ENCODE assay signal across 8 cellular contexts in the genomic region with DNA sequence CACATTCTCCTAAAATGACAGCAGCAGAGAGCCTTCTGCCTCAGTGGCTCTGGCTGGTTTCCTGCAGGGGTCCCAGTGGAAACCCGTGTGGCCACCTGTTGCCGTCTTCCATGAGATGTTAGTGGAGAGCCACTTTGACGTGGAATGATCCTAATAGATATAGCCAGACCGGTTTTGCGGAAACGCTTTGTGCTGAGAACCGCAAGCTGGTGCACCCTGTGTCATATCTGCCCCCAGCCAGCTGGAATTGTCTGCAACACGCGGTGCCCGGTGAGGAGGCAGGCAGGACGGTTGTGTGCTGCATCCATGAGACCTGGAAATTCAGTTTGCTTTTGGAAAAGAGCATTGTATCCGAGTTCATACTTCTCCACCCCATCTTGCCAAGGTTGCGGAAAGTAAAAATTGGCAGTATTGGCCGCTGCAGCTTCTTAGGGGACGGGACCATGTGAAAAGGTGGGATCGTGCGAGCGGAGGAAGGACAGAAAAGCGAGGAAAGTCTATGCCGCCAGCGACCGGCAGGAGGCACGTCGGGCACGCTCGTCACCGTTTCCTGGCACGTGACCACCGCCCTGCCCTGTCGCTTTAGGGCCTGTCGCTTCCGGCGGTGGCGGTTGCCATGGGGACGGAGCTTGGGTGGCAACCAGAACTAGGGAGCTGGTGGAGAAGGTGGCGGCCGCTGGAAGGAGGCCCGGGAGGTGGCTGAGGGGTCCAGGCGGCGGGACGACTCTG. TPM values are rescaled to one million over a fixed set of nuclear protein-coding genes. Genes with fewer than 3 reads are reported as not detected.
DNase-seq lines count a peak whose midpoint lies in the region; ATAC-seq and TF ChIP-seq lines count a peak whose summit lies in the region.

A gene with protein sequence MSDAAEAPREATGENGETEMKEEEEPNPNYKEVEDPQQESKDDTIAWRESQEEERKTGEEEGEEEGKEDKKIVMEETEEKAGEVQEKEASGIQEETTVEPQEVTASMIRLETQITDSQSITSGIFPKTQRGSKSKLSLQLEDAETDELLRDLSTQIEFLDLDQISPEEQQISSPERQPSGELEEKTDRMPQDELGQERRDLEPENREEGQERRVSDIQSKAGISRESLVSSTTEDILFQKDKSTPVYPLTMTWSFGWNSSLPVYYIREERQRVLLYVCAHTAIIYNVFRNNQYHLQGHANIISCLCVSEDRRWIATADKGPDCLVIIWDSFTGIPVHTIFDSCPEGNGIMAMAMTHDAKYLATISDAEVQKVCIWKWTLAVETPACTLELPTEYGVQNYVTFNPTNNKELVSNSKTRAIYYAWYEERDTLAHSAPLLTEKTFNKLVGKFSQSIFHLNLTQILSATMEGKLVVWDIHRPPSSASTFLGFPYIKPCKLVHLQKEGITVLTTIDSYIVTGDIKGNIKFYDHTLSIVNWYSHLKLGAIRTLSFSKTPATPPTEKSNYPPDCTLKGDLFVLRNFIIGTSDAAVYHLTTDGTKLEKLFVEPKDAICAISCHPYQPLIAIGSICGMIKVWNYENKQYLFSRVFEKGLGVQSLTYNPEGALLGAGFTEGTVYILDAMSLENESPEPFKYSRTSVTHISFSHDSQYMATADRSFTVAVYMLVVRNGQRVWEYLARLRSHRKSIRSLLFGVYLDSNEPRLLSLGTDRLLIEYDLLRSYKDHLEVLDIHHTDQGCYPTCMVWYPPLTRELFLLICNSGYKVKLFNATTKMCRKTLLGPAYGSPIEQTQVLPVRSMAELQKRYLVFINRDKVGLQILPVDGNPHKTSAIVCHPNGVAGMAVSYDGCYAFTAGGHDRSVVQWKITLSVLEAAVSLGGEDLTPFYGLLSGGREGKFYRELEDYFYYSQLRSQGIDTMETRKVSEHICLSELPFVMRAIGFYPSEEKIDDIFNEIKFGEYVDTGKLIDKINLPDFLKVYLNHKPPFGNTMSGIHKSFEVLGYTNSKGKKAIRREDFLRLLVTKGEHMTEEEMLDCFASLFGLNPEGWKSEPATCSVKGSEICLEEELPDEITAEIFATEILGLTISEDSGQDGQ (plus strand): TSS at position 643 of the 729 bp plus-strand sequence. CDS start 2,714 bp downstream, outside the sequence.

- no peaks in the 10 kb centered on the region for H3K27me3 ChIP-seq in CD4-positive, CD25-positive, alpha-beta regulatory T cell (ENCODE audit: control insufficient read depth, insufficient read depth, low read length)
- no peaks in the 10 kb centered on the region for H3K27me3 ChIP-seq in Panc1 (ENCODE audit: control insufficient read depth, insufficient read depth, low read length)

- in situ Hi-C loops in Panc1 (cut with HindIII; ENCODE audit: low pct_unique_long_range_greater_than_20kb, low sequenced_read_pairs) = no loop called here

- TF ChIP-seq CTCF in Panc1 (IDR thresholded peaks at IDR 0.05) = peak; percentile 91
- peak; percentile 46 for TF ChIP-seq CTCF in osteocyte (IDR thresholded peaks at IDR 0.05)

- peaks cover 0 to 16% (median 9%) of the 10 kb centered on the region in 4 donors for H3K4me1 Mint-ChIP-seq in CD4-positive, CD25-positive, alpha-beta regulatory T cell
- H3K4me1 Mint-ChIP-seq in osteocyte (ENCODE audit: unreplicated experiment) = peaks cover 2% of the 10 kb centered on the region

- peak; percentile 98 to 99 for ATAC-seq in CD4-positive, CD25-positive, alpha-beta regulatory T cell (ENCODE audit: low read depth in 2 of 2)
- ATAC-seq in GM19438 (IDR thresholded peaks at IDR 0.05; ENCODE audit: low read depth, unreplicated experiment) = peak; percentile 90
- peak; percentile 98 for ATAC-seq in Panc1

- intact Hi-C loops in Panc1 (cut with micrococcal nuclease; ENCODE audit: unreplicated experiment) = no loop called here

- H3K9me3 ChIP-seq in CD4-positive, CD25-positive, alpha-beta regulatory T cell (ENCODE audit: control insufficient read depth in 2 of 2, low read length in 2 of 2) = no peaks in the 10 kb centered on the region
- H3K9me3 ChIP-seq in Panc1 (ENCODE audit: control insufficient read depth, insufficient read depth, low read depth, low read length) = no peaks in the 10 kb centered on the region

- H3K36me3 Mint-ChIP-seq in CD4-positive, CD25-positive, alpha-beta regulatory T cell = peaks cover 8% of the 10 kb centered on the region
- H3K36me3 Mint-ChIP-seq in osteocyte (ENCODE audit: unreplicated experiment) = peaks cover 18% of the 10 kb centered on the region

- no peaks in the 10 kb centered on the region for H3K9me3 Mint-ChIP-seq in CD4-positive, CD25-positive, alpha-beta regulatory T cell
- no peaks in the 10 kb centered on the region for H3K9me3 Mint-ChIP-seq in osteocyte (ENCODE audit: unreplicated experiment)

- CTCF ChIA-PET in Panc1 (lab: Charles Lee) = interaction anchor here (0.6 to 1.4 kb wide), 9 partner anchors 35 to 204 kb away, joined by 3 to 7 read pairs (median 4); no protein-coding TSS in a partner anchor

- H3K27ac ChIP-seq in CD4-positive, CD25-positive, alpha-beta regulatory T cell (ENCODE audit: insufficient read depth, low read length, poor library complexity, severe bottlenecking) = peak within 1 kb of the TSS; percentile 71
- H3K27ac ChIP-seq in Panc1 (ENCODE audit: low read length) (peak within 1 kb of the TSS; percentile 78), temporal lobe (ENCODE audit: low read depth, low read length) (peak within 1 kb of the TSS; percentile 59)

- H3K27me3 Mint-ChIP-seq in CD4-positive, CD25-positive, alpha-beta regulatory T cell = no peaks in the 10 kb centered on the region
- no peaks in the 10 kb centered on the region for H3K27me3 Mint-ChIP-seq in osteocyte (ENCODE audit: unreplicated experiment)

- no TSS peak for BruUV-seq in Panc1 (replicated peaks; lab: Mats Ljungman, UMichigan)

- peak within 1 kb of the TSS; percentile 75 to 97 (median 95) for H3K27ac Mint-ChIP-seq in CD4-positive, CD25-positive, alpha-beta regulatory T cell
- H3K27ac Mint-ChIP-seq in osteocyte (ENCODE audit: unreplicated experiment) = peak within 1 kb of the TSS; percentile 23

- DNase-seq in CD4-positive, CD25-positive, alpha-beta regulatory T cell = peak; percentile 94 to 96 (median 96)
- DNase-seq in HT1080 (ENCODE audit: low read depth) (no peak), Panc1 (ENCODE audit: low read depth, low spot score) (peak; percentile 41), glomerular visceral epithelial cell (ENCODE audit: extremely low spot score) (peak; percentile 32), osteocyte (ENCODE audit: extremely low spot score, unreplicated experiment) (peak; percentile 89)
- peak; percentile 78 to 96 (median 90) for DNase-seq in activated naive CD4-positive, alpha-beta T cell (lab: John Stamatoyannopoulos, UW)

- peaks cover 13% of the 10 kb centered on the region for H3K4me1 ChIP-seq in CD4-positive, CD25-positive, alpha-beta regulatory T cell (ENCODE audit: control insufficient read depth, insufficient read depth, low read length, poor library complexity, severe bottlenecking)
- peaks cover 12% of the 10 kb centered on the region; the same call in 1 of the 2 replicates for H3K4me1 ChIP-seq in Panc1 (ENCODE audit: control insufficient read depth, insufficient read depth, low read length)

- peak within 1 kb of the TSS; percentile 34 to 93 (median 84) for H3K4me3 Mint-ChIP-seq in CD4-positive, CD25-positive, alpha-beta regulatory T cell
- H3K4me3 Mint-ChIP-seq in osteocyte (ENCODE audit: unreplicated experiment) = no peak within 1 kb of the TSS

- peak within 1 kb of the TSS; percentile 85 for H3K4me3 ChIP-seq in CD4-positive, CD25-positive, alpha-beta regulatory T cell (ENCODE audit: low read depth, low read length)
- H3K4me3 ChIP-seq in Panc1 (ENCODE audit: low read depth in 2 of 2, low read length in 2 of 2) = peak within 1 kb of the TSS; percentile 48 to 79

- POLR2A ChIA-PET in Panc1 (lab: Charles Lee) = no interaction called here

- H3K36me3 ChIP-seq in CD4-positive, CD25-positive, alpha-beta regulatory T cell (ENCODE audit: control insufficient read depth, insufficient read depth, low read length) = peaks cover 18% of the 10 kb centered on the region
- H3K36me3 ChIP-seq in Panc1 (ENCODE audit: control insufficient read depth, insufficient read depth, low read length) = no peaks in the 10 kb centered on the region

RNA-seq across cellular contexts. Expression of the gene that starts here (rescaled TPM):
- total RNA-seq in CD4-positive, CD25-positive, alpha-beta regulatory T cell = 0.96 TPM
- polyA plus RNA-seq in CD4-positive, CD25-positive, alpha-beta regulatory T cell = under 1 TPM in 1 of 4 donors, not detected in 3; 0.05 TPM
- total RNA-seq in HT1080 (2014; rRNA removed; shearing (Covaris generic)) = 10.5 and 11.2 TPM in 2 replicates
- 8.1 and 10.1 TPM in 2 replicates for polyA plus RNA-seq in HT1080 (2015; cell fraction: cytosol; rRNA removed)
- 18.4 and 20.0 TPM in 2 replicates for polyA plus RNA-seq in HT1080 (2015; cell fraction: nucleus; rRNA removed)
- 4.2 TPM for total RNA-seq in Panc1 (2021; ENCODE audit: unreplicated experiment)
- polyA plus RNA-seq in Panc1 (2012; ENCODE audit: insufficient read length) = 3.3 TPM
- total RNA-seq in osteocyte = 2.4 and 2.6 TPM in 2 replicates
- 3.0 TPM for total RNA-seq in temporal lobe

Comparison
In these comparisons a context has a peak if more than half of its experiments do, and no peak if none do; other contexts are left out.
1. Peak in DNase-seq, ATAC-seq, H3K4me3 ChIP-seq and H3K27ac ChIP-seq in CD4-positive, CD25-positive, alpha-beta regulatory T cell; RNA of the gene not detected or under 1 TPM.